Comparison of ENCODE assay signal across 8 cellular contexts in genomic region chr18:68714707-68715496, GRCh38. TPM values are rescaled to one million over a fixed set of nuclear protein-coding genes. Genes with fewer than 3 reads are reported as not detected.
DNase-seq lines count a peak whose midpoint lies in the region; ATAC-seq and TF ChIP-seq lines count a peak whose summit lies in the region.

TMX3 (minus strand) TSS chr18:68715108; CDS start chr18:68714981, 127 bp downstream.

- peak within 1 kb of the TSS; percentile 96 for H2AFZ ChIP-seq in parathyroid adenoma

- peak; percentile 86 for DNase-seq in GM12864 (ENCODE audit: low read depth)
- DNase-seq in NCI-H1417 (lab: John Stamatoyannopoulos, UW), result peak; percentile 95 to 100 (median 100)
- peak; percentile 76 to 81 for DNase-seq in SW 1271 (lab: John Stamatoyannopoulos, UW)
- peak; percentile 88 for DNase-seq in activated naive CD8-positive, alpha-beta T cell treated with anti-CD3 and anti-CD28 coated beads, Interleukin-2, amount 50 U/mL, for 16 hours (ENCODE audit: low read depth, low spot score)
- peak; percentile 96 for DNase-seq in Right ventricle myocardium superior
- DNase-seq in tibial nerve (ENCODE audit: low spot score in 2 of 2), result peak; percentile 70 to 72

- TF ChIP-seq EP300 in tibial nerve (IDR thresholded peaks at IDR 0.05), result peak; percentile 67 to 86

- peak within 1 kb of the TSS; percentile 91 for H3K4me2 ChIP-seq in parathyroid adenoma (ENCODE audit: low read length)

- peak within 1 kb of the TSS; percentile 48 for H3K9ac ChIP-seq in parathyroid adenoma

- TF ChIP-seq CTCF in GM12864 (IDR thresholded peaks at IDR 0.05; ENCODE audit: low read depth, low read length, missing control alignments), result no peak
- TF ChIP-seq CTCF in parathyroid adenoma (IDR thresholded peaks at IDR 0.05), result no peak
- peak in 1 of 5 experiments; percentile 29 for TF ChIP-seq CTCF in tibial nerve (IDR thresholded peaks at IDR 0.05)

- WGBS in tibial nerve, 2 donors, result 0 to 1% methylated on average over 40 to 52 of the region's 71 CpGs

- H3K36me3 ChIP-seq in parathyroid adenoma (ENCODE audit: control insufficient read depth, insufficient read depth, low read length), result no peaks in the 10 kb centered on the region
- peaks cover 0 to 40% (median 4%) of the 10 kb centered on the region in 3 donors for H3K36me3 ChIP-seq in tibial nerve

- H3K4me3 ChIP-seq in GM12864 (ENCODE audit: low read depth, low read length), result peak within 1 kb of the TSS; percentile 90
- peak within 1 kb of the TSS; percentile 86 for H3K4me3 ChIP-seq in parathyroid adenoma (ENCODE audit: low read depth, low read length)
- peak within 1 kb of the TSS; percentile 85 to 98 (median 93) for H3K4me3 ChIP-seq in tibial nerve

- ATAC-seq in HG02759 (IDR thresholded peaks at IDR 0.05; ENCODE audit: unreplicated experiment) (peak; percentile 96), Right ventricle myocardium superior (ENCODE audit: poor library complexity) (peak; percentile 100)

- H3K79me2 ChIP-seq in parathyroid adenoma, result no peaks in the 10 kb centered on the region

- H3K9me3 ChIP-seq in parathyroid adenoma (ENCODE audit: control insufficient read depth, low read length), result no peaks in the 10 kb centered on the region
- H3K9me3 ChIP-seq in tibial nerve, result no peaks in the 10 kb centered on the region

- H3K27ac ChIP-seq in parathyroid adenoma (peak within 1 kb of the TSS; percentile 66), tibial nerve (peak within 1 kb of the TSS; percentile 59 to 87 (median 78))

- intact Hi-C loops in Right ventricle myocardium superior (cut with DNase I), result no loop called here

- H3K4me1 ChIP-seq in parathyroid adenoma (no peaks in the 10 kb centered on the region), tibial nerve (peaks cover 0 to 29% (median 9%) of the 10 kb centered on the region in 4 donors)

- H3K27me3 ChIP-seq in parathyroid adenoma (ENCODE audit: control insufficient read depth, insufficient read depth, low read length) (no peaks in the 10 kb centered on the region), tibial nerve (no peaks in the 10 kb centered on the region)

- no peak for TF ChIP-seq POLR2A in tibial nerve (IDR thresholded peaks at IDR 0.05)

RNA-seq across cellular contexts. Expression of gene TMX3, which starts in this region (rescaled TPM):
- total RNA-seq in Right ventricle myocardium superior, result 23.0 TPM
- 10 to 100 TPM; 30.2 to 69.0 (median 54.3) TPM for total RNA-seq in tibial nerve

Comparison
In these comparisons a context has a peak if more than half of its experiments do, and no peak if none do; other contexts are left out.
1. Peak in every context shown above with its lines: DNase-seq, ATAC-seq, H3K4me3 ChIP-seq and H3K27ac ChIP-seq.